In the genomic region with DNA sequence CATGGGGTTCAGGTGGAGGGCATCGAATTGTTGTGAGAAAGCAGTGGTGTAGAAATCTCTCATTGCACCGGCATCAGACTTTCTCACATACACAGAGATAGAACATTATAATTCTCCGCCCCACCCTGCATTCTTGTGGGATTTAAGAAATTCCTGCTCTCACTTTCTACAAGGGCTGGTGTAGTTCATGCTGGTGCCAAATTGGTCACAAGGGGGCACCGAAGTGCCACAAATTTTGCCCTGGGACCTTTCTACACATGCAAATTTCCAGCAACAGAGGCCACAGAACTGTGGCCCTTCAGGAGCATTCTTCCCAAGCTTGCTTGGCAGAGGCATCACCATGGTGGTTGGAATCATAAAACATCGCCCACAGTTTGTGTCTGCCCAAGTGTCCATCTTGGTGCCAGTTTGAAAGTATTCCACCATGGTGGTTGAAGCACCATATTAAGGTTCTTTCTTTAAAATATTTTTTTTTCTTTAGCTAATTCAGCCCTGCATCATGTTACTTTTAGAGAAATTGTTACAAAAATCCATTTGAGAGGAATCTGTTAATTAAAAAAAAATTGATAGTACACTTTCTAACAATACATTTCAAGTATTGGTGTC, we compare ENCODE assay signal across 8 cellular contexts.
DNase-seq lines count a peak whose midpoint lies in the region; ATAC-seq and TF ChIP-seq lines count a peak whose summit lies in the region.

No MANE protein-coding gene starts in this region.

- H3K9me3 ChIP-seq in WERI-Rb-1 (ENCODE audit: severe bottlenecking) (no peaks in the 10 kb centered on the region), psoas muscle (no peaks in the 10 kb centered on the region), aorta (ENCODE audit: control insufficient read depth, low read length) (no peaks in the 10 kb centered on the region)

- intact Hi-C loops in psoas muscle (cut with DNase I), result no loop called here
- intact Hi-C loops in aorta (cut with DNase I), result no loop called here

- H3K36me3 ChIP-seq in WERI-Rb-1 (no peaks in the 10 kb centered on the region), psoas muscle (ENCODE audit: insufficient read depth in 1 of 2, low read depth in 1 of 2) (no peaks in the 10 kb centered on the region), aorta (ENCODE audit: control insufficient read depth in 1 of 2, insufficient read depth in 2 of 2, low read length in 1 of 2) (no peaks in the 10 kb centered on the region)

- DNase-seq in AG10803 (ENCODE audit: low read depth), result peak; percentile 68
- peak; percentile 48 for DNase-seq in NCI-H1105 treated with DMSO at 0.1 percent for 48 hours (lab: John Stamatoyannopoulos, UW)
- DNase-seq in WERI-Rb-1, result peak; percentile 66
- peak; percentile 46 to 72 for DNase-seq in foreskin keratinocyte
- no peak for DNase-seq in psoas muscle
- no peak for DNase-seq in aorta

- H3K4me1 ChIP-seq in foreskin keratinocyte (no peaks in the 10 kb centered on the region), psoas muscle (no peaks in the 10 kb centered on the region), aorta (ENCODE audit: control insufficient read depth in 1 of 2, insufficient read depth in 2 of 2, low read length in 2 of 2) (no peaks in the 10 kb centered on the region)

- H3K4me3 ChIP-seq in AG10803 (ENCODE audit: low read length) (no peak overlapping the region), WERI-Rb-1 (ENCODE audit: low read depth, low read length) (no peak overlapping the region), psoas muscle (no peak overlapping the region), aorta (ENCODE audit: low read length in 2 of 2) (no peak overlapping the region)

- H3K27me3 ChIP-seq in WERI-Rb-1 (ENCODE audit: insufficient read depth, low read depth, severe bottlenecking), result no peaks in the 10 kb centered on the region
- H3K27me3 ChIP-seq in foreskin keratinocyte, result peaks cover 36% of the 10 kb centered on the region
- no peaks in the 10 kb centered on the region for H3K27me3 ChIP-seq in psoas muscle (ENCODE audit: insufficient read depth in 3 of 3, low read length in 2 of 3)
- H3K27me3 ChIP-seq in aorta (ENCODE audit: control insufficient read depth in 1 of 2, insufficient read depth in 2 of 2, low read length in 1 of 2), result no peaks in the 10 kb centered on the region

- H3K27ac ChIP-seq in WERI-Rb-1 (no peak overlapping the region), foreskin keratinocyte (no peak overlapping the region), psoas muscle (no peak overlapping the region), aorta (ENCODE audit: low read depth in 1 of 2, low read length in 2 of 2) (no peak overlapping the region)

- TF ChIP-seq CTCF in AG10803 (conservative IDR thresholded peaks at IDR 0.05; ENCODE audit: low read length) (peak; percentile 64), GM12873 (IDR thresholded peaks at IDR 0.05; ENCODE audit: insufficient read depth, low read depth, low read length, missing control alignments) (peak; percentile 66), WERI-Rb-1 (IDR thresholded peaks at IDR 0.05; ENCODE audit: low read depth, low read length) (peak; percentile 78), foreskin keratinocyte (conservative IDR thresholded peaks at IDR 0.05) (peak; percentile 72), psoas muscle (IDR thresholded peaks at IDR 0.05) (peak; percentile 15)

- ATAC-seq in HG02610 (IDR thresholded peaks at IDR 0.05; ENCODE audit: unreplicated experiment) (peak; percentile 74), foreskin keratinocyte (peak; percentile 92), psoas muscle (no peak), aorta (ENCODE audit: low FRiP score) (no peak)

- WGBS in psoas muscle, 3 donors, result 14% methylated on average over 5 of the region's 5 CpGs
- WGBS in aorta, 2 donors, result 13 to 18% methylated on average over 5 of the region's 5 CpGs

Comparison
In these comparisons a context has a peak if more than half of its experiments do, and no peak if none do; other contexts are left out.
1. DNase-seq: peak in AG10803 (single experiment), NCI-H1105 treated with DMSO at 0.1 percent for 48 hours (single experiment), WERI-Rb-1 (single experiment) and foreskin keratinocyte (2 of 2); none in psoas muscle (0 of 2) and aorta (0 of 2).
2. CTCF ChIP-seq: peak in every context shown above with its lines; median percentile 78 in WERI-Rb-1; 72 in foreskin keratinocyte; 66 in GM12873; 64 in AG10803; 15 in psoas muscle.
3. ATAC-seq: peak in HG02610 (single experiment) and foreskin keratinocyte (single experiment); none in psoas muscle (0 of 4) and aorta (single experiment).